ENCODE assay signal across 23 cellular contexts in genomic region chr7:117227091-117227490, GRCh38.
"Had no signal": no experiment of that assay in that cellular context is flagged by ENCODE, and none has a peak within 500 bp of the region (broad histone marks: within the 10 kb centered on the region; RNA-seq: fewer than 3 reads in every experiment).

No MANE protein-coding gene starts in this region.

- H3K27me3 Mint-ChIP-seq: activated B cell treated with CpG ODN at 0.5 μM for 24 hours; activated CD8-positive, alpha-beta T cell treated with anti-CD3 and anti-CD28 coated beads for 36 hours; naive thymus-derived CD8-positive, alpha-beta T cell had no signal

- H3K36me3 ChIP-seq: thoracic aorta had no signal

- H3K4me3 Mint-ChIP-seq: activated B cell treated with CpG ODN at 0.5 μM for 24 hours; activated CD8-positive, alpha-beta T cell treated with anti-CD3 and anti-CD28 coated beads for 36 hours; activated T-cell treated with anti-CD3 and anti-CD28 coated beads, Interleukin-2, amount 50 U/mL, for 4 hours; immature natural killer cell; naive thymus-derived CD8-positive, alpha-beta T cell had no signal

- H3K9me3 ChIP-seq: esophagus squamous epithelium, mucosa of descending colon, thoracic aorta, upper lobe of right lung had no signal

- H3K27ac Mint-ChIP-seq: activated B cell treated with CpG ODN at 0.5 μM for 24 hours; activated CD8-positive, alpha-beta T cell treated with anti-CD3 and anti-CD28 coated beads for 36 hours; immature natural killer cell; naive thymus-derived CD8-positive, alpha-beta T cell; progenitor cell of endocrine pancreas had no signal

- H3K9me3 Mint-ChIP-seq: activated B cell treated with CpG ODN at 0.5 μM for 24 hours; activated CD8-positive, alpha-beta T cell treated with anti-CD3 and anti-CD28 coated beads for 36 hours; activated T-cell treated with anti-CD3 and anti-CD28 coated beads, Interleukin-2, amount 50 U/mL, for 4 hours had no signal

- H3K4me1 ChIP-seq: esophagus squamous epithelium, upper lobe of right lung had no signal

- DNase-seq: activated B cell treated with CpG ODN at 0.5 μM for 24 hours; activated CD4-positive, alpha-beta T cell treated with anti-CD3 and anti-CD28 coated beads for 48 hours; activated CD8-positive, alpha-beta T cell treated with anti-CD3 and anti-CD28 coated beads for 36 hours; activated effector memory CD4-positive, alpha-beta T cell treated with Interleukin-2 at 50 U/mL for 16 hours; activated naive CD4-positive, alpha-beta T cell treated with anti-CD3 and anti-CD28 coated beads, Interleukin-2, amount 50 U/mL, for 16 hours; activated T-cell treated with anti-CD3 and anti-CD28 coated beads, Interleukin-2, amount 50 U/mL, for 4 hours; central memory CD4-positive, alpha-beta T cell; cortex of kidney; effector CD4-positive, alpha-beta T cell; esophagus squamous epithelium; head of caudate nucleus; immature natural killer cell; mammary epithelial cell; mucosa of descending colon; naive thymus-derived CD8-positive, alpha-beta T cell; stimulated activated CD4-positive, alpha-beta T cell treated with anti-CD3 and anti-CD28 coated beads, Interleukin-12 subunit alpha, Interleukin-12 subunit beta, amount 100 ng/mL, for 4 hours; stimulated activated CD4-positive, alpha-beta T cell treated with anti-CD3 and anti-CD28 coated beads, Interleukin-2, amount 100 ng/mL, for 24 hours; T-helper 1 cell; T1000; upper lobe of right lung had no signal

- ATAC-seq: activated CD8-positive, alpha-beta T cell treated with anti-CD3 and anti-CD28 coated beads for 36 hours; activated T-cell treated with anti-CD3 and anti-CD28 coated beads, Interleukin-2, amount 50 U/mL, for 4 hours; mucosa of descending colon; naive thymus-derived CD8-positive, alpha-beta T cell; upper lobe of right lung had no signal

- H3K27ac ChIP-seq: esophagus squamous epithelium, thoracic aorta, upper lobe of right lung had no signal

- H3K27me3 ChIP-seq: esophagus squamous epithelium, upper lobe of right lung had no signal

- H3K4me1 Mint-ChIP-seq: activated B cell treated with CpG ODN at 0.5 μM for 24 hours; immature natural killer cell; naive thymus-derived CD8-positive, alpha-beta T cell had no signal

- FAIRE-seq: frontal cortex had no signal

- H3K4me3 ChIP-seq: esophagus squamous epithelium, mucosa of descending colon, thoracic aorta, upper lobe of right lung had no signal
